ENCODE assay signal across 11 cellular contexts in genomic region chr1:209723761-209724693, GRCh38. TPM values are rescaled to one million over a fixed set of nuclear protein-coding genes. Genes with fewer than 3 reads are reported as not detected.
DNase-seq lines count a peak whose midpoint lies in the region; ATAC-seq, FAIRE-seq and TF ChIP-seq lines count a peak whose summit lies in the region.
"Had no signal": no experiment of that assay in that cellular context is flagged by ENCODE, and none has a peak within 500 bp of the region (broad histone marks: within the 10 kb centered on the region; RNA-seq: fewer than 3 reads in every experiment).

No MANE protein-coding gene starts in this region.

- DNase-seq in activated naive CD8-positive, alpha-beta T cell treated with anti-CD3 and anti-CD28 coated beads for 36 hours: peak; percentile 63
- DNase-seq in stimulated activated CD4-positive, alpha-beta T cell treated with anti-CD3 and anti-CD28 coated beads, TNF-alpha, amount 100 ng/mL, for 48 hours (ENCODE audit: low read depth in 3 of 3): peak; percentile 34 to 60 (median 38)
- DNase-seq in NCI-H774 (lab: John Stamatoyannopoulos, UW) (no peak), NCI-H187 (lab: John Stamatoyannopoulos, UW) (no peak), NCI-H2107 (lab: John Stamatoyannopoulos, UW) (no peak), GM12892 (ENCODE audit: insufficient read length) (no peak)
- DNase-seq: NCI-H2171 had no signal

- peaks cover 49% of the 10 kb centered on the region for H3K4me1 Mint-ChIP-seq in activated naive CD8-positive, alpha-beta T cell treated with anti-CD3 and anti-CD28 coated beads for 36 hours

- no peaks in the 10 kb centered on the region for H3K27me3 Mint-ChIP-seq in activated naive CD8-positive, alpha-beta T cell treated with anti-CD3 and anti-CD28 coated beads for 36 hours
- H3K27me3 Mint-ChIP-seq: IgD-negative memory B cell had no signal

- H3K36me3 Mint-ChIP-seq in activated naive CD8-positive, alpha-beta T cell treated with anti-CD3 and anti-CD28 coated beads for 36 hours: peaks cover 21% of the 10 kb centered on the region
- H3K36me3 Mint-ChIP-seq: IgD-negative memory B cell had no signal

- H3K9me3 Mint-ChIP-seq in activated naive CD8-positive, alpha-beta T cell treated with anti-CD3 and anti-CD28 coated beads for 36 hours: peaks cover 6% of the 10 kb centered on the region

- peak overlapping the region; percentile 62 for H3K4me3 Mint-ChIP-seq in activated naive CD8-positive, alpha-beta T cell treated with anti-CD3 and anti-CD28 coated beads for 36 hours
- H3K4me3 Mint-ChIP-seq: IgD-negative memory B cell had no signal

- H3K27ac Mint-ChIP-seq in activated naive CD8-positive, alpha-beta T cell treated with anti-CD3 and anti-CD28 coated beads for 36 hours: peak overlapping the region; percentile 98

- peak; percentile 54 for ATAC-seq in GM19035 (IDR thresholded peaks at IDR 0.05; ENCODE audit: unreplicated experiment)
- ATAC-seq in HG03442 (IDR thresholded peaks at IDR 0.05; ENCODE audit: unreplicated experiment): peak; percentile 79

- no peak for FAIRE-seq in GM12892 (lab: Jason Lieb, UNC)

- TF ChIP-seq POLR2A in GM12892 (IDR thresholded peaks at IDR 0.05; ENCODE audit: low read depth, low read length): no peak

RNA-seq across cellular contexts. Expression of gene HSD11B1, which starts 19.4 kb away (rescaled TPM):
- total RNA-seq in activated naive CD8-positive, alpha-beta T cell treated with anti-CD3 and anti-CD28 coated beads for 36 hours: under 1 TPM in 1 of 2 experiments, not detected in 1; 0.36 TPM
- polyA plus RNA-seq in GM12892 (2012; ENCODE audit: missing spikeins): 0.32 TPM
- total RNA-seq: glomerular endothelial cell had no signal
- polyA plus RNA-seq: IgD-negative memory B cell had no signal

RNA-seq across cellular contexts. Expression of gene TRAF3IP3, which starts 31.8 kb away (rescaled TPM):
- 100 to 1,000 TPM; 194 to 204 TPM for total RNA-seq in activated naive CD8-positive, alpha-beta T cell treated with anti-CD3 and anti-CD28 coated beads for 36 hours
- polyA plus RNA-seq in GM12892 (2012; ENCODE audit: missing spikeins): 96.9 TPM
- total RNA-seq: glomerular endothelial cell had no signal

RNA-seq across cellular contexts. Expression of gene G0S2, which starts 48.8 kb away (rescaled TPM):
- total RNA-seq in activated naive CD8-positive, alpha-beta T cell treated with anti-CD3 and anti-CD28 coated beads for 36 hours: 10 to 100 TPM; 11.4 to 13.1 TPM
- polyA plus RNA-seq in GM12892 (2012; ENCODE audit: missing spikeins): 7.7 TPM

Comparison
In these comparisons a context has a peak if more than half of its experiments do, and no peak if none do; other contexts are left out.
1. DNase-seq: peak in activated naive CD8-positive, alpha-beta T cell treated with anti-CD3 and anti-CD28 coated beads for 36 hours (single experiment) and stimulated activated CD4-positive, alpha-beta T cell treated with anti-CD3 and anti-CD28 coated beads, TNF-alpha, amount 100 ng/mL, for 48 hours (3 of 3); none in NCI-H774 (single experiment), NCI-H187 (0 of 2), NCI-H2107 (single experiment) and GM12892 (single experiment).